1 cellular context compared by ENCODE assay signal in the genomic region with DNA sequence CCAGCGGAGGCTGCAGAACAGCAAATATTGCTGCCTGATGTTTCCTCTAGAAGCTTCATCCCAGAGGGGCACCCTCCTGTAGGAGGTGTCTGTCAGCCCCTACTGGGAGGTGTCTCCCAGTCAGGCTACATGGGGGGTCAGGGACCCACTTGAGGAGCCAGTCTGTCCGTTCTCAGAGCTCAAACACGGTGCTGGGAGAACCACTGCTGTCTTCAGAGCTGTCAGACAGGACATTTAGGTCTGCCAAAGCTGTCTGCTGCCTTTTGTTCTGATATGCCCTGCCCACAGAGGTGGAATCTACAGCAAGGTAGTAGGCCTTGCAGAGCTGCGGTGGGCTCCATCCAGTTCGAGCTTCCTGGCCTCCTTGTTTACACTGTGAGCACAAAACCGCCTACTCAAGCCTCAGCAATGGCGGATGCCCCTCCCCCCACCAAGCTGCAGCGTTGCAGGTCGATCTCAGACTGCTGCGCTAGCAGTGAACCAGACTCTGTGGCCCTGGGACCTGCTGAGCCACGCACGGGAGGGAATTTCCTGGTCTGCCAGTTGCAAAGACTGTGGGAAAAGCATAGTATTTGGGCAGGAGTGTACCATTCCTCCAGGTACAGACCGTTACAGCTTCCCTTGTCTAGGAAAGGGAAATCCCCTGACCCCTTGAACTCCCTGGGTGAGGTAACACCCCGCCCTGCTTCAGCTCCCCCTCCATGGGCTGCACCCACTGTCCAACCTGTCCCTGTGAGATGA.
A peak's percentile ranks its signal among the peaks of the same experiment; 100 is the strongest.
TF ChIP-seq lines count a peak whose summit lies in the region.

No MANE protein-coding gene starts in this region.

TF ChIP-seq in HepG2, 621 proteins besides CTCF, POLR2A, EP300 and RAD21 (continued from another document and continues in another):
- TF ChIP-seq, protein P1, sequence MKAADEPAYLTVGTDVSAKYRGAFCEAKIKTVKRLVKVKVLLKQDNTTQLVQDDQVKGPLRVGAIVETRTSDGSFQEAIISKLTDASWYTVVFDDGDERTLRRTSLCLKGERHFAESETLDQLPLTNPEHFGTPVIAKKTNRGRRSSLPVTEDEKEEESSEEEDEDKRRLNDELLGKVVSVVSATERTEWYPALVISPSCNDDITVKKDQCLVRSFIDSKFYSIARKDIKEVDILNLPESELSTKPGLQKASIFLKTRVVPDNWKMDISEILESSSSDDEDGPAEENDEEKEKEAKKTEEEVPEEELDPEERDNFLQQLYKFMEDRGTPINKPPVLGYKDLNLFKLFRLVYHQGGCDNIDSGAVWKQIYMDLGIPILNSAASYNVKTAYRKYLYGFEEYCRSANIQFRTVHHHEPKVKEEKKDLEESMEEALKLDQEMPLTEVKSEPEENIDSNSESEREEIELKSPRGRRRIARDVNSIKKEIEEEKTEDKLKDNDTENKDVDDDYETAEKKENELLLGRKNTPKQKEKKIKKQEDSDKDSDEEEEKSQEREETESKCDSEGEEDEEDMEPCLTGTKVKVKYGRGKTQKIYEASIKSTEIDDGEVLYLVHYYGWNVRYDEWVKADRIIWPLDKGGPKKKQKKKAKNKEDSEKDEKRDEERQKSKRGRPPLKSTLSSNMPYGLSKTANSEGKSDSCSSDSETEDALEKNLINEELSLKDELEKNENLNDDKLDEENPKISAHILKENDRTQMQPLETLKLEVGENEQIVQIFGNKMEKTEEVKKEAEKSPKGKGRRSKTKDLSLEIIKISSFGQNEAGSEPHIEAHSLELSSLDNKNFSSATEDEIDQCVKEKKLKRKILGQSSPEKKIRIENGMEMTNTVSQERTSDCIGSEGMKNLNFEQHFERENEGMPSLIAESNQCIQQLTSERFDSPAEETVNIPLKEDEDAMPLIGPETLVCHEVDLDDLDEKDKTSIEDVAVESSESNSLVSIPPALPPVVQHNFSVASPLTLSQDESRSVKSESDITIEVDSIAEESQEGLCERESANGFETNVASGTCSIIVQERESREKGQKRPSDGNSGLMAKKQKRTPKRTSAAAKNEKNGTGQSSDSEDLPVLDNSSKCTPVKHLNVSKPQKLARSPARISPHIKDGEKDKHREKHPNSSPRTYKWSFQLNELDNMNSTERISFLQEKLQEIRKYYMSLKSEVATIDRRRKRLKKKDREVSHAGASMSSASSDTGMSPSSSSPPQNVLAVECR (CRISPR knock-in tag; IDR thresholded peaks at IDR 0.05; ENCODE audit: borderline replicate concordance) = peak; percentile 26; the same call in 1 of the 2 replicates
- no peak for TF ChIP-seq LCORL (IDR thresholded peaks at IDR 0.05)
- peak; percentile 39; the same call in 1 of the 2 replicates for TF ChIP-seq LCORL (CRISPR knock-in tag; IDR thresholded peaks at IDR 0.05)
- 0 out of 2 replicates have a peak, but pooled peaks have one; percentile 52 for TF ChIP-seq ZBTB7B (CRISPR knock-in tag; IDR thresholded peaks at IDR 0.05)
- TF ChIP-seq SALL1 (CRISPR knock-in tag; IDR thresholded peaks at IDR 0.05) = peak; percentile 72; the same call in 1 of the 2 replicates
- TF ChIP-seq, protein P2, sequence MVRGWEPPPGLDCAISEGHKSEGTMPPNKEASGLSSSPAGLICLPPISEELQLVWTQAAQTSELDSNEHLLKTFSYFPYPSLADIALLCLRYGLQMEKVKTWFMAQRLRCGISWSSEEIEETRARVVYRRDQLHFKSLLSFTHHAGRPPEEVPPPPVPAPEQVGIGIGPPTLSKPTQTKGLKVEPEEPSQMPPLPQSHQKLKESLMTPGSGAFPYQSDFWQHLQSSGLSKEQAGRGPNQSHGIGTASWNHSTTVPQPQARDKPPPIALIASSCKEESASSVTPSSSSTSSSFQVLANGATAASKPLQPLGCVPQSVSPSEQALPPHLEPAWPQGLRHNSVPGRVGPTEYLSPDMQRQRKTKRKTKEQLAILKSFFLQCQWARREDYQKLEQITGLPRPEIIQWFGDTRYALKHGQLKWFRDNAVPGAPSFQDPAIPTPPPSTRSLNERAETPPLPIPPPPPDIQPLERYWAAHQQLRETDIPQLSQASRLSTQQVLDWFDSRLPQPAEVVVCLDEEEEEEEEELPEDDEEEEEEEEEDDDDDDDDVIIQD (CRISPR knock-in tag; IDR thresholded peaks at IDR 0.05; ENCODE audit: low read depth) = no peak
- TF ChIP-seq, protein P3, sequence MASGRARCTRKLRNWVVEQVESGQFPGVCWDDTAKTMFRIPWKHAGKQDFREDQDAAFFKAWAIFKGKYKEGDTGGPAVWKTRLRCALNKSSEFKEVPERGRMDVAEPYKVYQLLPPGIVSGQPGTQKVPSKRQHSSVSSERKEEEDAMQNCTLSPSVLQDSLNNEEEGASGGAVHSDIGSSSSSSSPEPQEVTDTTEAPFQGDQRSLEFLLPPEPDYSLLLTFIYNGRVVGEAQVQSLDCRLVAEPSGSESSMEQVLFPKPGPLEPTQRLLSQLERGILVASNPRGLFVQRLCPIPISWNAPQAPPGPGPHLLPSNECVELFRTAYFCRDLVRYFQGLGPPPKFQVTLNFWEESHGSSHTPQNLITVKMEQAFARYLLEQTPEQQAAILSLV (CRISPR knock-in tag; IDR thresholded peaks at IDR 0.05; ENCODE audit: borderline replicate concordance) = 0 out of 2 replicates have a peak, but pooled peaks have one; percentile 67
- no peak for TF ChIP-seq RFXANK (CRISPR knock-in tag; IDR thresholded peaks at IDR 0.05)
- TF ChIP-seq, protein P4, sequence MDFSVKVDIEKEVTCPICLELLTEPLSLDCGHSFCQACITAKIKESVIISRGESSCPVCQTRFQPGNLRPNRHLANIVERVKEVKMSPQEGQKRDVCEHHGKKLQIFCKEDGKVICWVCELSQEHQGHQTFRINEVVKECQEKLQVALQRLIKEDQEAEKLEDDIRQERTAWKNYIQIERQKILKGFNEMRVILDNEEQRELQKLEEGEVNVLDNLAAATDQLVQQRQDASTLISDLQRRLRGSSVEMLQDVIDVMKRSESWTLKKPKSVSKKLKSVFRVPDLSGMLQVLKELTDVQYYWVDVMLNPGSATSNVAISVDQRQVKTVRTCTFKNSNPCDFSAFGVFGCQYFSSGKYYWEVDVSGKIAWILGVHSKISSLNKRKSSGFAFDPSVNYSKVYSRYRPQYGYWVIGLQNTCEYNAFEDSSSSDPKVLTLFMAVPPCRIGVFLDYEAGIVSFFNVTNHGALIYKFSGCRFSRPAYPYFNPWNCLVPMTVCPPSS (IDR thresholded peaks at IDR 0.05) = no peak
- TF ChIP-seq CEBPB (IDR thresholded peaks at IDR 0.05; ENCODE audit: borderline replicate concordance, low read depth, low read length) = no peak
- TF ChIP-seq, protein P5, sequence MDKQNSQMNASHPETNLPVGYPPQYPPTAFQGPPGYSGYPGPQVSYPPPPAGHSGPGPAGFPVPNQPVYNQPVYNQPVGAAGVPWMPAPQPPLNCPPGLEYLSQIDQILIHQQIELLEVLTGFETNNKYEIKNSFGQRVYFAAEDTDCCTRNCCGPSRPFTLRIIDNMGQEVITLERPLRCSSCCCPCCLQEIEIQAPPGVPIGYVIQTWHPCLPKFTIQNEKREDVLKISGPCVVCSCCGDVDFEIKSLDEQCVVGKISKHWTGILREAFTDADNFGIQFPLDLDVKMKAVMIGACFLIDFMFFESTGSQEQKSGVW (CRISPR knock-in tag; IDR thresholded peaks at IDR 0.05; ENCODE audit: borderline replicate concordance) = no peak
- no peak for TF ChIP-seq PAF1 (CRISPR knock-in tag; IDR thresholded peaks at IDR 0.05)
- TF ChIP-seq RFXAP (CRISPR knock-in tag; IDR thresholded peaks at IDR 0.05; ENCODE audit: borderline replicate concordance) = 0 out of 2 replicates have a peak, but pooled peaks have one; percentile 31
- TF ChIP-seq, protein P6, sequence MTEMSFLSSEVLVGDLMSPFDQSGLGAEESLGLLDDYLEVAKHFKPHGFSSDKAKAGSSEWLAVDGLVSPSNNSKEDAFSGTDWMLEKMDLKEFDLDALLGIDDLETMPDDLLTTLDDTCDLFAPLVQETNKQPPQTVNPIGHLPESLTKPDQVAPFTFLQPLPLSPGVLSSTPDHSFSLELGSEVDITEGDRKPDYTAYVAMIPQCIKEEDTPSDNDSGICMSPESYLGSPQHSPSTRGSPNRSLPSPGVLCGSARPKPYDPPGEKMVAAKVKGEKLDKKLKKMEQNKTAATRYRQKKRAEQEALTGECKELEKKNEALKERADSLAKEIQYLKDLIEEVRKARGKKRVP (CRISPR knock-in tag; IDR thresholded peaks at IDR 0.05) = 0 out of 4 replicates have a peak, but pooled peaks of 1 of the 2 experiments have one; percentile 38
- peak; percentile 95 for TF ChIP-seq ZNF292 (CRISPR knock-in tag; IDR thresholded peaks at IDR 0.05; ENCODE audit: borderline replicate concordance, low read depth)
- peak; percentile 66 for TF ChIP-seq ZFY (CRISPR knock-in tag; IDR thresholded peaks at IDR 0.05)
- TF ChIP-seq, protein P7, sequence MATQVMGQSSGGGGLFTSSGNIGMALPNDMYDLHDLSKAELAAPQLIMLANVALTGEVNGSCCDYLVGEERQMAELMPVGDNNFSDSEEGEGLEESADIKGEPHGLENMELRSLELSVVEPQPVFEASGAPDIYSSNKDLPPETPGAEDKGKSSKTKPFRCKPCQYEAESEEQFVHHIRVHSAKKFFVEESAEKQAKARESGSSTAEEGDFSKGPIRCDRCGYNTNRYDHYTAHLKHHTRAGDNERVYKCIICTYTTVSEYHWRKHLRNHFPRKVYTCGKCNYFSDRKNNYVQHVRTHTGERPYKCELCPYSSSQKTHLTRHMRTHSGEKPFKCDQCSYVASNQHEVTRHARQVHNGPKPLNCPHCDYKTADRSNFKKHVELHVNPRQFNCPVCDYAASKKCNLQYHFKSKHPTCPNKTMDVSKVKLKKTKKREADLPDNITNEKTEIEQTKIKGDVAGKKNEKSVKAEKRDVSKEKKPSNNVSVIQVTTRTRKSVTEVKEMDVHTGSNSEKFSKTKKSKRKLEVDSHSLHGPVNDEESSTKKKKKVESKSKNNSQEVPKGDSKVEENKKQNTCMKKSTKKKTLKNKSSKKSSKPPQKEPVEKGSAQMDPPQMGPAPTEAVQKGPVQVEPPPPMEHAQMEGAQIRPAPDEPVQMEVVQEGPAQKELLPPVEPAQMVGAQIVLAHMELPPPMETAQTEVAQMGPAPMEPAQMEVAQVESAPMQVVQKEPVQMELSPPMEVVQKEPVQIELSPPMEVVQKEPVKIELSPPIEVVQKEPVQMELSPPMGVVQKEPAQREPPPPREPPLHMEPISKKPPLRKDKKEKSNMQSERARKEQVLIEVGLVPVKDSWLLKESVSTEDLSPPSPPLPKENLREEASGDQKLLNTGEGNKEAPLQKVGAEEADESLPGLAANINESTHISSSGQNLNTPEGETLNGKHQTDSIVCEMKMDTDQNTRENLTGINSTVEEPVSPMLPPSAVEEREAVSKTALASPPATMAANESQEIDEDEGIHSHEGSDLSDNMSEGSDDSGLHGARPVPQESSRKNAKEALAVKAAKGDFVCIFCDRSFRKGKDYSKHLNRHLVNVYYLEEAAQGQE (IDR thresholded peaks at IDR 0.05; ENCODE audit: borderline replicate concordance in 1 of 2, low read depth in 1 of 2, low read length in 2 of 2) = no peak
- peak; percentile 21; the same call in 1 of the 2 replicates for TF ChIP-seq HIVEP1 (CRISPR knock-in tag; IDR thresholded peaks at IDR 0.05)
- TF ChIP-seq NKX3-1 (CRISPR knock-in tag; IDR thresholded peaks at IDR 0.05) = no peak
- TF ChIP-seq HOXA5 (CRISPR knock-in tag; IDR thresholded peaks at IDR 0.05) = no peak
- TF ChIP-seq ZFP90 (CRISPR knock-in tag; IDR thresholded peaks at IDR 0.05; ENCODE audit: borderline replicate concordance) = 0 out of 2 replicates have a peak, but pooled peaks have one; percentile 43
- TF ChIP-seq KLF6 (CRISPR knock-in tag; IDR thresholded peaks at IDR 0.05) = no peak
- no peak; the same call in 1 of the 2 replicates for TF ChIP-seq MEF2D (CRISPR knock-in tag; IDR thresholded peaks at IDR 0.05)
- TF ChIP-seq, protein P8, sequence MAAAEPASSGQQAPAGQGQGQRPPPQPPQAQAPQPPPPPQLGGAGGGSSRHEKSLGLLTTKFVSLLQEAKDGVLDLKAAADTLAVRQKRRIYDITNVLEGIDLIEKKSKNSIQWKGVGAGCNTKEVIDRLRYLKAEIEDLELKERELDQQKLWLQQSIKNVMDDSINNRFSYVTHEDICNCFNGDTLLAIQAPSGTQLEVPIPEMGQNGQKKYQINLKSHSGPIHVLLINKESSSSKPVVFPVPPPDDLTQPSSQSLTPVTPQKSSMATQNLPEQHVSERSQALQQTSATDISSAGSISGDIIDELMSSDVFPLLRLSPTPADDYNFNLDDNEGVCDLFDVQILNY (CRISPR knock-in tag; conservative IDR thresholded peaks at IDR 0.05) = no peak
- no peak for TF ChIP-seq ZNF552 (CRISPR knock-in tag; IDR thresholded peaks at IDR 0.05; ENCODE audit: borderline replicate concordance)
- TF ChIP-seq ELF1 (CRISPR knock-in tag; IDR thresholded peaks at IDR 0.05) = no peak
- TF ChIP-seq, protein P9, sequence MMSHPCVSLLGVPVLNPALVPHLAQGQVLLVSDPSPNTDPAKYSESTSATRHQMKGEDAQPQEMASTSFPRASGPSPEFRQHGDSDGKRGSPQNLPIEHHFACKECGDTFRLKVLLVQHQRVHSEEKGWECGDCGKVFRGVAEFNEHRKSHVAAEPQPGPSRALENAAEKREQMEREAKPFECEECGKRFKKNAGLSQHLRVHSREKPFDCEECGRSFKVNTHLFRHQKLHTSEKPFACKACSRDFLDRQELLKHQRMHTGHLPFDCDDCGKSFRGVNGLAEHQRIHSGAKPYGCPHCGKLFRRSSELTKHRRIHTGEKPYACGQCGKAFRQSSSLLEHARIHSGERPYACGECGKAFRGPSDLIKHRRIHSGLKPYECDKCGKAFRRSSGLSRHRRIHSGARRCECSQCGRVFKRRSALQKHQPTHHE (CRISPR knock-in tag; IDR thresholded peaks at IDR 0.05; ENCODE audit: borderline replicate concordance) = no peak
- TF ChIP-seq, protein P10, sequence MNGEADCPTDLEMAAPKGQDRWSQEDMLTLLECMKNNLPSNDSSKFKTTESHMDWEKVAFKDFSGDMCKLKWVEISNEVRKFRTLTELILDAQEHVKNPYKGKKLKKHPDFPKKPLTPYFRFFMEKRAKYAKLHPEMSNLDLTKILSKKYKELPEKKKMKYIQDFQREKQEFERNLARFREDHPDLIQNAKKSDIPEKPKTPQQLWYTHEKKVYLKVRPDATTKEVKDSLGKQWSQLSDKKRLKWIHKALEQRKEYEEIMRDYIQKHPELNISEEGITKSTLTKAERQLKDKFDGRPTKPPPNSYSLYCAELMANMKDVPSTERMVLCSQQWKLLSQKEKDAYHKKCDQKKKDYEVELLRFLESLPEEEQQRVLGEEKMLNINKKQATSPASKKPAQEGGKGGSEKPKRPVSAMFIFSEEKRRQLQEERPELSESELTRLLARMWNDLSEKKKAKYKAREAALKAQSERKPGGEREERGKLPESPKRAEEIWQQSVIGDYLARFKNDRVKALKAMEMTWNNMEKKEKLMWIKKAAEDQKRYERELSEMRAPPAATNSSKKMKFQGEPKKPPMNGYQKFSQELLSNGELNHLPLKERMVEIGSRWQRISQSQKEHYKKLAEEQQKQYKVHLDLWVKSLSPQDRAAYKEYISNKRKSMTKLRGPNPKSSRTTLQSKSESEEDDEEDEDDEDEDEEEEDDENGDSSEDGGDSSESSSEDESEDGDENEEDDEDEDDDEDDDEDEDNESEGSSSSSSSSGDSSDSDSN (CRISPR knock-in tag; IDR thresholded peaks at IDR 0.05) = peak; percentile 45; the same call in 1 of the 2 replicates
- TF ChIP-seq, protein P11, sequence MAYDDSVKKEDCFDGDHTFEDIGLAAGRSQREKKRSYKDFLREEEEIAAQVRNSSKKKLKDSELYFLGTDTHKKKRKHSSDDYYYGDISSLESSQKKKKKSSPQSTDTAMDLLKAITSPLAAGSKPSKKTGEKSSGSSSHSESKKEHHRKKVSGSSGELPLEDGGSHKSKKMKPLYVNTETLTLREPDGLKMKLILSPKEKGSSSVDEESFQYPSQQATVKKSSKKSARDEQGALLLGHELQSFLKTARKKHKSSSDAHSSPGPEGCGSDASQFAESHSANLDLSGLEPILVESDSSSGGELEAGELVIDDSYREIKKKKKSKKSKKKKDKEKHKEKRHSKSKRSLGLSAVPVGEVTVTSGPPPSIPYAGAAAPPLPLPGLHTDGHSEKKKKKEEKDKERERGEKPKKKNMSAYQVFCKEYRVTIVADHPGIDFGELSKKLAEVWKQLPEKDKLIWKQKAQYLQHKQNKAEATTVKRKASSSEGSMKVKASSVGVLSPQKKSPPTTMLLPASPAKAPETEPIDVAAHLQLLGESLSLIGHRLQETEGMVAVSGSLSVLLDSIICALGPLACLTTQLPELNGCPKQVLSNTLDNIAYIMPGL (CRISPR knock-in tag; IDR thresholded peaks at IDR 0.05; ENCODE audit: borderline replicate concordance in 1 of 2, low read depth in 1 of 2) = peak; percentile 46 to 63; a peak in 1 of 4 replicates
- TF ChIP-seq PHF20 (CRISPR knock-in tag; IDR thresholded peaks at IDR 0.05) = 0 out of 2 replicates have a peak, but pooled peaks have one; percentile 34
